ENCODE assay signal across 8 cellular contexts in genomic region chr2:181892795-181893435, GRCh38. TPM values are rescaled to one million over a fixed set of nuclear protein-coding genes. Genes with fewer than 3 reads are reported as not detected.
DNase-seq lines count a peak whose midpoint lies in the region; ATAC-seq and TF ChIP-seq lines count a peak whose summit lies in the region.

No MANE protein-coding gene starts in this region.

- H3K9me3 Mint-ChIP-seq in activated T-helper 2 cell treated with anti-CD3 and anti-CD28 coated beads, Interferon-gamma antibody, Interleukin-2, Interleukin-4, amounts not matched to agents 10 μg/mL and 5 μg/mL and 100 μg/mL, durations not matched to agents 14 hours and 24 hours and 36 hours = no peaks in the 10 kb centered on the region

- H3K27ac ChIP-seq in left ventricle myocardium inferior (replicated peaks) (peak overlapping the region; percentile 98), iPS-18a (ENCODE audit: low read length) (no peak overlapping the region), stomach smooth muscle (ENCODE audit: low read length) (peak overlapping the region; percentile 68)

- H3K27me3 Mint-ChIP-seq in activated T-helper 2 cell treated with anti-CD3 and anti-CD28 coated beads, Interferon-gamma antibody, Interleukin-2, Interleukin-4, amounts not matched to agents 10 μg/mL and 5 μg/mL and 100 μg/mL, durations not matched to agents 14 hours and 24 hours and 36 hours (ENCODE audit: low read depth) = peaks cover 16% of the 10 kb centered on the region

- TF ChIP-seq CTCF in left ventricle myocardium inferior (IDR thresholded peaks at IDR 0.05; ENCODE audit: borderline replicate concordance) = no peak

- H3K9me3 ChIP-seq in left ventricle myocardium inferior (replicated peaks) = no peaks in the 10 kb centered on the region
- H3K9me3 ChIP-seq in iPS-18a (ENCODE audit: control insufficient read depth, low read depth, low read length) = no peaks in the 10 kb centered on the region
- H3K9me3 ChIP-seq in stomach smooth muscle (ENCODE audit: control insufficient read depth in 2 of 2, low read length in 2 of 2) = no peaks in the 10 kb centered on the region

- ATAC-seq in left cardiac atrium (no peak), GM18868 (IDR thresholded peaks at IDR 0.05; ENCODE audit: unreplicated experiment) (no peak)

- peak overlapping the region; percentile 90 for H3K4me3 Mint-ChIP-seq in activated T-helper 2 cell treated with anti-CD3 and anti-CD28 coated beads, Interferon-gamma antibody, Interleukin-2, Interleukin-4, amounts not matched to agents 10 μg/mL and 5 μg/mL and 100 μg/mL, durations not matched to agents 14 hours and 24 hours and 36 hours (ENCODE audit: low read depth)

- peaks cover 5% of the 10 kb centered on the region for H3K36me3 ChIP-seq in left ventricle myocardium inferior
- H3K36me3 ChIP-seq in iPS-18a (ENCODE audit: control insufficient read depth, low read depth, low read length) = no peaks in the 10 kb centered on the region
- no peaks in the 10 kb centered on the region for H3K36me3 ChIP-seq in stomach smooth muscle (ENCODE audit: control insufficient read depth in 2 of 2, insufficient read depth in 2 of 2, low read length in 2 of 2)

- H3K27me3 ChIP-seq in left ventricle myocardium inferior (ENCODE audit: low read depth) = no peaks in the 10 kb centered on the region
- H3K27me3 ChIP-seq in iPS-18a (ENCODE audit: control insufficient read depth, insufficient read depth, low read length) = peaks cover 37% of the 10 kb centered on the region
- no peaks in the 10 kb centered on the region for H3K27me3 ChIP-seq in stomach smooth muscle (ENCODE audit: control insufficient read depth in 1 of 2, insufficient read depth in 2 of 2, low read length in 2 of 2)

- H3K4me3 ChIP-seq in left ventricle myocardium inferior = peak overlapping the region; percentile 92
- peak overlapping the region; percentile 85 for H3K4me3 ChIP-seq in iPS-18a (ENCODE audit: low read length)
- peak overlapping the region; percentile 86 to 99 for H3K4me3 ChIP-seq in stomach smooth muscle (ENCODE audit: low read length in 2 of 2)

- intact Hi-C loops in left ventricle myocardium inferior (cut with micrococcal nuclease) = no loop called here
- intact Hi-C loops in left cardiac atrium (cut with DNase I) = loop anchor here in 1 of 2 donors (10.0 kb wide), 1 partner anchor 182 kb away; no protein-coding TSS in a partner anchor
- intact Hi-C loops in activated T-helper 2 cell treated with anti-CD3 and anti-CD28 coated beads, Interferon-gamma antibody, Interleukin-2, Interleukin-4, amounts not matched to agents 10 μg/mL and 5 μg/mL and 100 μg/mL, durations not matched to agents 14 hours and 24 hours and 36 hours (cut with micrococcal nuclease) = loop anchor here (2.0 to 10.0 kb wide), 2 partner anchors 62 to 578 kb away; no protein-coding TSS in a partner anchor

- no peak for DNase-seq in left ventricle myocardium inferior
- no peak for DNase-seq in left cardiac atrium
- DNase-seq in activated T-helper 2 cell treated with anti-CD3 and anti-CD28 coated beads, Interferon-gamma antibody, Interleukin-2, Interleukin-4, amounts not matched to agents 10 μg/mL and 5 μg/mL and 100 μg/mL, durations not matched to agents 14 hours and 24 hours and 36 hours (ENCODE audit: low spot score) = no peak
- DNase-seq in NCI-H510A (lab: John Stamatoyannopoulos, UW) = no peak
- DNase-seq in NCI-H526 treated with DMSO at 0.1 percent for 48 hours (lab: John Stamatoyannopoulos, UW) = no peak

- H3K9ac ChIP-seq in iPS-18a (ENCODE audit: low read length) = peak overlapping the region; percentile 46
- peak overlapping the region; percentile 73 to 91 for H3K9ac ChIP-seq in stomach smooth muscle (ENCODE audit: low read length in 2 of 2)

- H3K4me1 ChIP-seq in left ventricle myocardium inferior (peaks cover 74% of the 10 kb centered on the region), iPS-18a (ENCODE audit: control insufficient read depth, low read depth, low read length) (peaks cover 7% of the 10 kb centered on the region), stomach smooth muscle (ENCODE audit: control insufficient read depth, insufficient read depth, low read length) (peaks cover 5% of the 10 kb centered on the region)

- peaks cover 27% of the 10 kb centered on the region for H3K4me1 Mint-ChIP-seq in activated T-helper 2 cell treated with anti-CD3 and anti-CD28 coated beads, Interferon-gamma antibody, Interleukin-2, Interleukin-4, amounts not matched to agents 10 μg/mL and 5 μg/mL and 100 μg/mL, durations not matched to agents 14 hours and 24 hours and 36 hours (ENCODE audit: low read depth)

- H3K27ac Mint-ChIP-seq in activated T-helper 2 cell treated with anti-CD3 and anti-CD28 coated beads, Interferon-gamma antibody, Interleukin-2, Interleukin-4, amounts not matched to agents 10 μg/mL and 5 μg/mL and 100 μg/mL, durations not matched to agents 14 hours and 24 hours and 36 hours = peak overlapping the region; percentile 90

- peaks cover 32% of the 10 kb centered on the region for H3K36me3 Mint-ChIP-seq in activated T-helper 2 cell treated with anti-CD3 and anti-CD28 coated beads, Interferon-gamma antibody, Interleukin-2, Interleukin-4, amounts not matched to agents 10 μg/mL and 5 μg/mL and 100 μg/mL, durations not matched to agents 14 hours and 24 hours and 36 hours (ENCODE audit: low read depth)

RNA-seq across cellular contexts. Expression of gene ITPRID2, which starts 1.4 kb away (rescaled TPM):
- total RNA-seq in left ventricle myocardium inferior (76.0 TPM), left cardiac atrium (10 to 100 TPM; 61.5 to 88.7 TPM)
- 57.4 and 61.2 TPM in 2 replicates for total RNA-seq in activated T-helper 2 cell treated with anti-CD3 and anti-CD28 coated beads, Interferon-gamma antibody, Interleukin-2, Interleukin-4, amounts not matched to agents 10 μg/mL and 5 μg/mL and 100 μg/mL, durations not matched to agents 14 hours and 24 hours and 36 hours
